Comparison of ENCODE assay signal across 8 cellular contexts in the genomic region with DNA sequence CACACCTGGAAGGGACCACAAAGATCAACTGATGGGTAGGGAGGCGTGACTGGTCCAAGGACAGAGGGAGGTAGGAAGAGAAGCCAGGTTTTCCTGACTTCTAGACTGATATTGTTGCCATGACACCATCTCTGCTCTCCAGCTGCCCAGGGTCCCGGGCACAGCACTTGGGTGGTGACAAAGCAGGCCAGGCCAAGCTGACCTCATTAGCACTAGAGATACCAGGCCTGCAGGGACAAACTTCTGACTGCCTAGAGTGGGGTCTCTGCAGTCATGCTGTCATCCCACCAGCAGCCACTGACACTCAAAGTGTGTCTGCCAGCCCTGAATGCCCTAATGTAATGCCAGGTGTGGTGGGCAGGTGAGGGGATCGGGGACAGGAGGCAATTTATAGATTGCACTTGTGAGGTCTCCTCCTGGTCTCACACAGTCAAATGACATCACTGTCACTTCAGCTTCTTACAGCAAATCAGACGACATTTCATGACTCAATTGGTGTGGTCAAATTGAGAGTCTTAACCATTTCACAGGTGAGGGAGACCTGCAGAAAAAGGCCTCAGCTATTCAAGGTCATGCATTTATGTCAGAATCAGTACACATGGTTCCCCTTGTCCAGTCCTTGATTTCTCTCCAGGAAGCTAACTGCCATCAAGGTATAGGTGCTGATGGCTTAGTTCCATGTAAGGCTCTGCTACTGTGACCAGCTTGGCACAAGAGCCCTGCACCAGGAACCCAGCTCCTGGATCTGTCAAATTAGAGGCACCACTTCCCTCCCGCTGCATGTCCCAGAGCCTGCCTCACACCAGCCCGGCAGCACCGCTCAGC. TPM values are rescaled to one million over a fixed set of nuclear protein-coding genes. Genes with fewer than 3 reads are reported as not detected.
A peak's percentile ranks its signal among the peaks of the same experiment; 100 is the strongest.
DNase-seq lines count a peak whose midpoint lies in the region; ATAC-seq lines count a peak whose summit lies in the region.

No MANE protein-coding gene starts in this region.

- H3K9me3 Mint-ChIP-seq in activated T-helper 1 cell treated with anti-CD3 and anti-CD28 coated beads, Interleukin-12 subunit alpha, Interleukin-12 subunit beta, Interleukin-2, Interleukin-4 antibody, amounts not matched to agents 30 ng/mL and 10 ng/mL and 1 ng/mL, durations not matched to agents 14 hours and 24 hours and 36 hours = no peaks in the 10 kb centered on the region
- H3K9me3 Mint-ChIP-seq in stimulated activated naive B cell treated with anti-CD40 and anti-IgM and Interleukin-4, amounts not matched to agents 10 μg/mL and 1 μg/mL and 100 μg/mL, for 72 hours = no peaks in the 10 kb centered on the region

- H3K4me1 ChIP-seq in right cardiac atrium (ENCODE audit: control insufficient read depth, insufficient read depth, low read length) = peaks cover 19% of the 10 kb centered on the region

- 35% methylated on average over 7 of the region's 7 CpGs for WGBS in right cardiac atrium

- DNase-seq in HCEC 1CT (peak; percentile 15), right cardiac atrium (peak in 2 of 3 donors; percentile 74), SKM-1 (lab: John Stamatoyannopoulos, UW; ENCODE audit: unreplicated experiment) (no peak)
- no peak for DNase-seq in activated T-helper 1 cell treated with anti-CD3 and anti-CD28 coated beads, Interleukin-12 subunit alpha, Interleukin-12 subunit beta, Interleukin-2, Interleukin-4 antibody, amounts not matched to agents 30 ng/mL and 10 ng/mL and 1 ng/mL, durations not matched to agents 14 hours and 24 hours and 36 hours (ENCODE audit: low spot score)
- no peak for DNase-seq in stimulated activated naive B cell treated with anti-CD40 and anti-IgM and Interleukin-4, amounts not matched to agents 10 μg/mL and 1 μg/mL and 100 μg/mL, for 72 hours
- no peak for DNase-seq in activated CD4-positive, alpha-beta T cell treated with anti-CD3 and anti-CD28 coated beads, Interleukin-2, amount 50 U/mL, for 4 hours

- H3K27me3 ChIP-seq in right cardiac atrium (ENCODE audit: control insufficient read depth, insufficient read depth) = no peaks in the 10 kb centered on the region

- H3K27ac Mint-ChIP-seq in activated T-helper 1 cell treated with anti-CD3 and anti-CD28 coated beads, Interleukin-12 subunit alpha, Interleukin-12 subunit beta, Interleukin-2, Interleukin-4 antibody, amounts not matched to agents 30 ng/mL and 10 ng/mL and 1 ng/mL, durations not matched to agents 14 hours and 24 hours and 36 hours = peak overlapping the region; percentile 23
- no peak overlapping the region for H3K27ac Mint-ChIP-seq in stimulated activated naive B cell treated with anti-CD40 and anti-IgM and Interleukin-4, amounts not matched to agents 10 μg/mL and 1 μg/mL and 100 μg/mL, for 72 hours

- H3K36me3 Mint-ChIP-seq in activated T-helper 1 cell treated with anti-CD3 and anti-CD28 coated beads, Interleukin-12 subunit alpha, Interleukin-12 subunit beta, Interleukin-2, Interleukin-4 antibody, amounts not matched to agents 30 ng/mL and 10 ng/mL and 1 ng/mL, durations not matched to agents 14 hours and 24 hours and 36 hours (ENCODE audit: low read depth) = peaks cover 2% of the 10 kb centered on the region
- H3K36me3 Mint-ChIP-seq in stimulated activated naive B cell treated with anti-CD40 and anti-IgM and Interleukin-4, amounts not matched to agents 10 μg/mL and 1 μg/mL and 100 μg/mL, for 72 hours = peaks cover 14 to 18% of the 10 kb centered on the region in 2 donors

- H3K27ac ChIP-seq in right cardiac atrium (ENCODE audit: low read length) = peak overlapping the region; percentile 88

- H3K9me3 ChIP-seq in right cardiac atrium (ENCODE audit: control insufficient read depth, low read length) = no peaks in the 10 kb centered on the region

- H3K4me1 Mint-ChIP-seq in activated T-helper 1 cell treated with anti-CD3 and anti-CD28 coated beads, Interleukin-12 subunit alpha, Interleukin-12 subunit beta, Interleukin-2, Interleukin-4 antibody, amounts not matched to agents 30 ng/mL and 10 ng/mL and 1 ng/mL, durations not matched to agents 14 hours and 24 hours and 36 hours (ENCODE audit: low read depth) = peaks cover 66% of the 10 kb centered on the region
- peaks cover 49 to 71% of the 10 kb centered on the region in 2 donors for H3K4me1 Mint-ChIP-seq in stimulated activated naive B cell treated with anti-CD40 and anti-IgM and Interleukin-4, amounts not matched to agents 10 μg/mL and 1 μg/mL and 100 μg/mL, for 72 hours

- H3K4me3 ChIP-seq in right cardiac atrium (ENCODE audit: low read length) = peak overlapping the region; percentile 32

- no peaks in the 10 kb centered on the region for H3K27me3 Mint-ChIP-seq in activated T-helper 1 cell treated with anti-CD3 and anti-CD28 coated beads, Interleukin-12 subunit alpha, Interleukin-12 subunit beta, Interleukin-2, Interleukin-4 antibody, amounts not matched to agents 30 ng/mL and 10 ng/mL and 1 ng/mL, durations not matched to agents 14 hours and 24 hours and 36 hours (ENCODE audit: insufficient read depth)
- no peaks in the 10 kb centered on the region for H3K27me3 Mint-ChIP-seq in stimulated activated naive B cell treated with anti-CD40 and anti-IgM and Interleukin-4, amounts not matched to agents 10 μg/mL and 1 μg/mL and 100 μg/mL, for 72 hours

- ATAC-seq in right cardiac atrium (peak; percentile 40 to 51), HG03565 (IDR thresholded peaks at IDR 0.05; ENCODE audit: unreplicated experiment) (no peak), HG02610 (IDR thresholded peaks at IDR 0.05; ENCODE audit: unreplicated experiment) (no peak)
- no peak for ATAC-seq in stimulated activated naive B cell treated with anti-CD40 and anti-IgM and Interleukin-4, amounts not matched to agents 10 μg/mL and 1 μg/mL and 100 μg/mL, for 72 hours (replicated peaks)

- H3K4me3 Mint-ChIP-seq in activated T-helper 1 cell treated with anti-CD3 and anti-CD28 coated beads, Interleukin-12 subunit alpha, Interleukin-12 subunit beta, Interleukin-2, Interleukin-4 antibody, amounts not matched to agents 30 ng/mL and 10 ng/mL and 1 ng/mL, durations not matched to agents 14 hours and 24 hours and 36 hours = peak overlapping the region; percentile 93
- peak overlapping the region; percentile 86 to 91 for H3K4me3 Mint-ChIP-seq in stimulated activated naive B cell treated with anti-CD40 and anti-IgM and Interleukin-4, amounts not matched to agents 10 μg/mL and 1 μg/mL and 100 μg/mL, for 72 hours

- intact Hi-C loops in activated T-helper 1 cell treated with anti-CD3 and anti-CD28 coated beads, Interleukin-12 subunit alpha, Interleukin-12 subunit beta, Interleukin-2, Interleukin-4 antibody, amounts not matched to agents 30 ng/mL and 10 ng/mL and 1 ng/mL, durations not matched to agents 14 hours and 24 hours and 36 hours (cut with micrococcal nuclease) = no loop called here
- intact Hi-C loops in right cardiac atrium (cut with DNase I) = loop anchor here in 3 of 4 donors (5.0 kb wide), 2 partner anchors 35 to 50 kb away; no protein-coding TSS in a partner anchor

RNA-seq across cellular contexts. Expression of a gene that starts 2.7 kb away (rescaled TPM):
- total RNA-seq in activated T-helper 1 cell treated with anti-CD3 and anti-CD28 coated beads, Interleukin-12 subunit alpha, Interleukin-12 subunit beta, Interleukin-2, Interleukin-4 antibody, amounts not matched to agents 30 ng/mL and 10 ng/mL and 1 ng/mL, durations not matched to agents 14 hours and 24 hours and 36 hours = 27.9 and 28.8 TPM in 2 replicates
- total RNA-seq in right cardiac atrium = 10 to 100 TPM; 22.8 to 39.3 (median 35.4) TPM
- polyA plus RNA-seq in right cardiac atrium = 21.5 TPM

Comparison
In these comparisons a context has a peak if more than half of its experiments do, and no peak if none do; other contexts are left out.
1. DNase-seq: peak in HCEC 1CT (single experiment) and right cardiac atrium (2 of 3); none in activated T-helper 1 cell treated with anti-CD3 and anti-CD28 coated beads, Interleukin-12 subunit alpha, Interleukin-12 subunit beta, Interleukin-2, Interleukin-4 antibody, amounts not matched to agents 30 ng/mL and 10 ng/mL and 1 ng/mL, durations not matched to agents 14 hours and 24 hours and 36 hours (single experiment), stimulated activated naive B cell treated with anti-CD40 and anti-IgM and Interleukin-4, amounts not matched to agents 10 μg/mL and 1 μg/mL and 100 μg/mL, for 72 hours (single experiment), SKM-1 (single experiment) and activated CD4-positive, alpha-beta T cell treated with anti-CD3 and anti-CD28 coated beads, Interleukin-2, amount 50 U/mL, for 4 hours (0 of 2).
2. ATAC-seq: peak in right cardiac atrium (2 of 2); none in stimulated activated naive B cell treated with anti-CD40 and anti-IgM and Interleukin-4, amounts not matched to agents 10 μg/mL and 1 μg/mL and 100 μg/mL, for 72 hours (0 of 2), HG03565 (single experiment) and HG02610 (single experiment).